Comparison of ENCODE assay signal across 2 cellular contexts in the genomic region with DNA sequence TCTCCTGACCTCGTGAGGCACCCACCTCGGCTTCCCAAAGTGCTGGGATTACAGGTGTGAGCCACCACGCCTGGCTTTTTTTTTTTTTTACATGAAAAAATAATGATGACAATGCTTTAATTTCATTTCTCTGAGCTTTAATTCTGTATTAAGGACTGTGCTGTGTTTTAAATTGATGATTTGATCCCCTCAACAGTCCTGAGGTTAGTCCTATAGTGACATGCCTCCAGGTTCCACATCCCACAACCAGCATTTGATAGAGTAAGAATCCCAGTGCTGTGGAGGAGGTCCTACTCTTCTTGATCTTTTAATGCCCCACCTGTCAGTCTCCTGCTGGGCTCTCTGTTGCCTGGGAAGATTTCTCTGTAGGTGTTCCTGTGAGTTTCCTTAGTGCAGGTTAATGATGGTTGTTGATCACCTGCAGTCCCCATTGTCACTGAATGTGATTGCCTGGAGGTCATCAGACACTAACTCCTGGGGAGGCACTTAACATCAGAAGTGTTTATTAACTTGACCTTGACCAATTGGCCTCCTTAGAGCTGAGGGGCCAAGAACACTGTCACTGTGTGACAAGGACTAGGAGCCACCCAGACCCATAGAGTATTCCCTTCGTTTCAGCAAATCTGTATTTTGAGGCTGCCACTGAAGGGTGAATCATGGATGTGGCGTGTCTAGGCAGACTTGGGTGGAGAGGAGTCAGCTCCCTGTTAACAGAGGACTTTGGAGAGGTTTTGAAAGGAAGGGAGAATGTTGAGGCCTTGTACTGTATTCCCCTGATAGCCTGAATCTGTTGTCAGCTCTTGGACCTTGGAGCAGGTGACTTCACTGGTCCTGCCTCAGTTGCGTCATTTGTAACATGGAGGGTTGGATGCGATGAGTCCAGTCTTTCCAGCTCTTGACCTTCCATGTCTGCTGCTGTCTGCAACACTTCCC.
TF ChIP-seq lines count a peak whose summit lies in the region.

No MANE protein-coding gene starts in this region.

TF ChIP-seq in A549, 52 proteins besides CTCF, POLR2A, EP300 and RAD21:
- no peak for TF ChIP-seq ZC3H11A (IDR thresholded peaks at IDR 0.05)
- no peak for TF ChIP-seq POLR2AphosphoS2 (conservative IDR thresholded peaks at IDR 0.05; ENCODE audit: low read length)
- TF ChIP-seq, protein P1, sequence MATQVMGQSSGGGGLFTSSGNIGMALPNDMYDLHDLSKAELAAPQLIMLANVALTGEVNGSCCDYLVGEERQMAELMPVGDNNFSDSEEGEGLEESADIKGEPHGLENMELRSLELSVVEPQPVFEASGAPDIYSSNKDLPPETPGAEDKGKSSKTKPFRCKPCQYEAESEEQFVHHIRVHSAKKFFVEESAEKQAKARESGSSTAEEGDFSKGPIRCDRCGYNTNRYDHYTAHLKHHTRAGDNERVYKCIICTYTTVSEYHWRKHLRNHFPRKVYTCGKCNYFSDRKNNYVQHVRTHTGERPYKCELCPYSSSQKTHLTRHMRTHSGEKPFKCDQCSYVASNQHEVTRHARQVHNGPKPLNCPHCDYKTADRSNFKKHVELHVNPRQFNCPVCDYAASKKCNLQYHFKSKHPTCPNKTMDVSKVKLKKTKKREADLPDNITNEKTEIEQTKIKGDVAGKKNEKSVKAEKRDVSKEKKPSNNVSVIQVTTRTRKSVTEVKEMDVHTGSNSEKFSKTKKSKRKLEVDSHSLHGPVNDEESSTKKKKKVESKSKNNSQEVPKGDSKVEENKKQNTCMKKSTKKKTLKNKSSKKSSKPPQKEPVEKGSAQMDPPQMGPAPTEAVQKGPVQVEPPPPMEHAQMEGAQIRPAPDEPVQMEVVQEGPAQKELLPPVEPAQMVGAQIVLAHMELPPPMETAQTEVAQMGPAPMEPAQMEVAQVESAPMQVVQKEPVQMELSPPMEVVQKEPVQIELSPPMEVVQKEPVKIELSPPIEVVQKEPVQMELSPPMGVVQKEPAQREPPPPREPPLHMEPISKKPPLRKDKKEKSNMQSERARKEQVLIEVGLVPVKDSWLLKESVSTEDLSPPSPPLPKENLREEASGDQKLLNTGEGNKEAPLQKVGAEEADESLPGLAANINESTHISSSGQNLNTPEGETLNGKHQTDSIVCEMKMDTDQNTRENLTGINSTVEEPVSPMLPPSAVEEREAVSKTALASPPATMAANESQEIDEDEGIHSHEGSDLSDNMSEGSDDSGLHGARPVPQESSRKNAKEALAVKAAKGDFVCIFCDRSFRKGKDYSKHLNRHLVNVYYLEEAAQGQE (IDR thresholded peaks at IDR 0.05) = no peak
- TF ChIP-seq MAFK (IDR thresholded peaks at IDR 0.05; ENCODE audit: partially characterized antibody) = peak; percentile 76

TF ChIP-seq in IMR-90, 13 proteins besides CTCF, POLR2A, EP300 and RAD21:
- no peak for TF ChIP-seq SMC3 (IDR thresholded peaks at IDR 0.05; ENCODE audit: low read depth, low read length)
- no peak for TF ChIP-seq RFX5 (IDR thresholded peaks at IDR 0.05; ENCODE audit: low read depth, low read length)
- no peak for TF ChIP-seq BHLHE40 (IDR thresholded peaks at IDR 0.05; ENCODE audit: low read depth, low read length)
- no peak for TF ChIP-seq RCOR1 (IDR thresholded peaks at IDR 0.05; ENCODE audit: insufficient replicate concordance, low read length)
- TF ChIP-seq, protein P2, sequence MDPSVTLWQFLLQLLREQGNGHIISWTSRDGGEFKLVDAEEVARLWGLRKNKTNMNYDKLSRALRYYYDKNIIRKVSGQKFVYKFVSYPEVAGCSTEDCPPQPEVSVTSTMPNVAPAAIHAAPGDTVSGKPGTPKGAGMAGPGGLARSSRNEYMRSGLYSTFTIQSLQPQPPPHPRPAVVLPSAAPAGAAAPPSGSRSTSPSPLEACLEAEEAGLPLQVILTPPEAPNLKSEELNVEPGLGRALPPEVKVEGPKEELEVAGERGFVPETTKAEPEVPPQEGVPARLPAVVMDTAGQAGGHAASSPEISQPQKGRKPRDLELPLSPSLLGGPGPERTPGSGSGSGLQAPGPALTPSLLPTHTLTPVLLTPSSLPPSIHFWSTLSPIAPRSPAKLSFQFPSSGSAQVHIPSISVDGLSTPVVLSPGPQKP (IDR thresholded peaks at IDR 0.05; ENCODE audit: borderline replicate concordance, low read depth, low read length) = no peak
- TF ChIP-seq NFE2L2 (IDR thresholded peaks at IDR 0.05; ENCODE audit: low read depth, low read length) = no peak
- TF ChIP-seq CEBPB (IDR thresholded peaks at IDR 0.05; ENCODE audit: low read depth, low read length) = 0 out of 2 replicates have a peak, but pooled peaks have one; percentile 6
- TF ChIP-seq CHD1 (IDR thresholded peaks at IDR 0.05; ENCODE audit: low read depth, low read length) = no peak
- no peak for TF ChIP-seq MAZ (IDR thresholded peaks at IDR 0.05; ENCODE audit: borderline replicate concordance, low read depth, low read length)
TF ChIP-seq in IMR-90: peak in this region for 1.
